In the genomic region with DNA sequence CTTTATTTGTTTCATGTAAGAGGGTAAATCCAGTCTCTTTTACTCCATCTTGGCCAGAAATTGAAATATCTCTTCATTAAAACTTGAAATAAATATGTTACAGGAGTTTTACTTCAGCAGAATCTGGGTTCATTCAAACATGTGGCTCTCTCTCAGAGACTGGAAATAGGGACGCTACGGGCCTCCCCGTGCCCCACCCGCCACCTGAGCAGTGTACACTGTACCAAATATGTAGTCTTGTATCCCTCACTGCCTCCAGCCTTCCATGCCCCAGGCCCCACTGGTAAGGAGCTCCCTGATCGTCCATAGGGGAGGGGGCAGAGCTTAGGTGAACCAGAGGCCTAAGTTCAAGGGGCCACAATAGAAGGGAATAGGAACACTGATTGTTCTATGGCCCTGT, we compare ENCODE assay signal across 22 cellular contexts. TPM values are rescaled to one million over a fixed set of nuclear protein-coding genes. Genes with fewer than 3 reads are reported as not detected.
A peak's percentile ranks its signal among the peaks of the same experiment; 100 is the strongest.
DNase-seq lines count a peak whose midpoint lies in the region; ATAC-seq and TF ChIP-seq lines count a peak whose summit lies in the region.
"Had no signal": no experiment of that assay in that cellular context is flagged by ENCODE, and none has a peak within 500 bp of the region (broad histone marks: within the 10 kb centered on the region; RNA-seq: fewer than 3 reads in every experiment).

No MANE protein-coding gene starts in this region.

- peak overlapping the region; percentile 84; the same call in 1 of the 2 replicates for H3K4me2 ChIP-seq in KMS-11
- peak overlapping the region; percentile 77 for H3K4me2 ChIP-seq in Karpas-422 (ENCODE audit: low read depth, low read length, poor library complexity, severe bottlenecking)
- H3K4me2 ChIP-seq: A549, GM23338 had no signal

- peaks cover 32% of the 10 kb centered on the region for H3K4me1 ChIP-seq in KMS-11 (ENCODE audit: low read depth, poor library complexity, severe bottlenecking)
- H3K4me1 ChIP-seq in Karpas-422 (ENCODE audit: low read length) = peaks cover 35% of the 10 kb centered on the region
- H3K4me1 ChIP-seq in ascending aorta = peaks cover 18 to 46% of the 10 kb centered on the region in 2 donors
- H3K4me1 ChIP-seq in aorta (ENCODE audit: control insufficient read depth in 1 of 2, insufficient read depth in 2 of 2, low read length in 2 of 2) = peaks cover 15 to 18% of the 10 kb centered on the region in 2 donors
- H3K4me1 ChIP-seq: BE2C had no signal

- no peaks in the 10 kb centered on the region for H3K36me3 Mint-ChIP-seq in HFFc6 (ENCODE audit: low read depth)
- peaks cover 4% of the 10 kb centered on the region for H3K36me3 Mint-ChIP-seq in type B pancreatic cell
- H3K36me3 Mint-ChIP-seq: CD14-positive monocyte had no signal

- H3K27ac ChIP-seq in KMS-11 = no peak overlapping the region
- H3K27ac ChIP-seq in Karpas-422 (ENCODE audit: low read length) = no peak overlapping the region
- peak overlapping the region; percentile 82 to 86 for H3K27ac ChIP-seq in ascending aorta
- H3K27ac ChIP-seq in aorta (ENCODE audit: low read depth in 1 of 2, low read length in 2 of 2) = peak overlapping the region; percentile 4 to 30
- H3K27ac ChIP-seq: A549; BLaER1 treated with 17β-estradiol and CSF1 and Interleukin-3, amounts not matched to agents 10 nM and 100 nM had no signal

- TF ChIP-seq CTCF in KMS-11 (conservative IDR thresholded peaks at IDR 0.05; ENCODE audit: low read depth, low read length) (no peak), ascending aorta (IDR thresholded peaks at IDR 0.05) (no peak), HFFc6 (IDR thresholded peaks at IDR 0.05) (no peak), type B pancreatic cell (conservative IDR thresholded peaks at IDR 0.05) (no peak)

- no peak overlapping the region for H3K4me3 ChIP-seq in KMS-11 (IDR thresholded peaks at IDR 0.05; ENCODE audit: insufficient read depth, low read depth, low read length)
- H3K4me3 ChIP-seq in Karpas-422 (ENCODE audit: low read length) = no peak overlapping the region
- no peak overlapping the region for H3K4me3 ChIP-seq in ascending aorta
- H3K4me3 ChIP-seq in aorta (ENCODE audit: low read length in 2 of 2) = no peak overlapping the region
- H3K4me3 ChIP-seq: A549; BLaER1 treated with 17β-estradiol and CSF1 and Interleukin-3, amounts not matched to agents 10 nM and 100 nM; GM23338 had no signal

- H3K4me3 Mint-ChIP-seq in HFFc6 (no peak overlapping the region), type B pancreatic cell (no peak overlapping the region)
- H3K4me3 Mint-ChIP-seq: CD14-positive monocyte, GM23338, H9 had no signal

- ATAC-seq in aorta (ENCODE audit: low FRiP score) = no peak
- no peak for ATAC-seq in esophagus mucosa
- ATAC-seq: A549, GM23338 had no signal

- WGBS in aorta, 2 donors = 88 to 93% methylated on average over 5 of the region's 5 CpGs

- no peak overlapping the region for H2AFZ ChIP-seq in KMS-11 (ENCODE audit: low read depth)
- no peak overlapping the region for H2AFZ ChIP-seq in Karpas-422 (ENCODE audit: low read length)
- H2AFZ ChIP-seq: GM23338 had no signal

- H3K9ac ChIP-seq in KMS-11 (no peak overlapping the region), Karpas-422 (ENCODE audit: low read length) (no peak overlapping the region)
- H3K9ac ChIP-seq: BLaER1 treated with 17β-estradiol and CSF1 and Interleukin-3, amounts not matched to agents 10 nM and 100 nM had no signal

- H3K36me3 ChIP-seq in KMS-11 (ENCODE audit: insufficient read depth) (no peaks in the 10 kb centered on the region), Karpas-422 (ENCODE audit: insufficient read depth, low read length) (no peaks in the 10 kb centered on the region), ascending aorta (no peaks in the 10 kb centered on the region), aorta (ENCODE audit: control insufficient read depth in 1 of 2, insufficient read depth in 2 of 2, low read length in 1 of 2) (no peaks in the 10 kb centered on the region)
- H3K36me3 ChIP-seq: BE2C; BLaER1 treated with 17β-estradiol and CSF1 and Interleukin-3, amounts not matched to agents 10 nM and 100 nM had no signal

- peaks cover 41% of the 10 kb centered on the region for H3K4me1 Mint-ChIP-seq in HFFc6 (ENCODE audit: low read depth)
- H3K4me1 Mint-ChIP-seq in type B pancreatic cell (ENCODE audit: unreplicated experiment) = peaks cover 6% of the 10 kb centered on the region

- H4K20me1 ChIP-seq in KMS-11 (ENCODE audit: insufficient read depth) = no peaks in the 10 kb centered on the region
- no peaks in the 10 kb centered on the region for H4K20me1 ChIP-seq in Karpas-422 (ENCODE audit: insufficient read depth, low read depth, low read length)
- H4K20me1 ChIP-seq: BLaER1 treated with 17β-estradiol and CSF1 and Interleukin-3, amounts not matched to agents 10 nM and 100 nM had no signal

- no peak overlapping the region for H3K27ac Mint-ChIP-seq in HFFc6
- no peak overlapping the region for H3K27ac Mint-ChIP-seq in type B pancreatic cell
- H3K27ac Mint-ChIP-seq: CD14-positive monocyte, GM23338, H9 had no signal

- no peaks in the 10 kb centered on the region for H3K9me2 ChIP-seq in Karpas-422 (replicated peaks; ENCODE audit: insufficient read depth, low read length)

- no peak for DNase-seq in Karpas-422
- no peak for DNase-seq in ascending aorta (ENCODE audit: low spot score in 2 of 2)
- DNase-seq in aorta = no peak
- DNase-seq in HFFc6 = no peak
- no peak for DNase-seq in type B pancreatic cell (ENCODE audit: extremely low spot score, unreplicated experiment)
- DNase-seq: 8988T; ACHN; AML-193; BE2C; Calu3; CD4-positive, alpha-beta T cell; COR-L47; DMS53; DMS79 treated with DMSO at 0.1 percent for 48 hours; GF-D8; H9 had no signal

- H3K9me3 ChIP-seq in Karpas-422 (ENCODE audit: low read length) (no peaks in the 10 kb centered on the region), ascending aorta (peaks cover 0 to 2% of the 10 kb centered on the region in 2 donors), aorta (ENCODE audit: control insufficient read depth, low read length) (no peaks in the 10 kb centered on the region)
- H3K9me3 ChIP-seq: A549, BE2C had no signal

- H3K9me3 Mint-ChIP-seq in HFFc6 (no peaks in the 10 kb centered on the region), type B pancreatic cell (peaks cover 9% of the 10 kb centered on the region)
- H3K9me3 Mint-ChIP-seq: CD4-positive, alpha-beta T cell; GM23338 had no signal

- intact Hi-C loops in ascending aorta (cut with DNase I) = loop anchor here (5.0 kb wide), 1 partner anchor 126 kb away; no protein-coding TSS in a partner anchor
- intact Hi-C loops in aorta (cut with DNase I) = loop anchor here in 1 of 2 donors (5.0 to 10.0 kb wide), 2 partner anchors 128 to 171 kb away; partner anchors contain the start of gene ST6GAL1

- H3K27me3 Mint-ChIP-seq in HFFc6 (ENCODE audit: insufficient read depth) = peaks cover 2% of the 10 kb centered on the region; the same call in 1 of the 2 replicates
- no peaks in the 10 kb centered on the region for H3K27me3 Mint-ChIP-seq in type B pancreatic cell
- H3K27me3 Mint-ChIP-seq: CD4-positive, alpha-beta T cell had no signal

- H3K79me2 ChIP-seq in KMS-11 (ENCODE audit: insufficient read depth, low read depth) = no peaks in the 10 kb centered on the region
- H3K79me2 ChIP-seq in Karpas-422 (ENCODE audit: low read length) = peaks cover 5% of the 10 kb centered on the region; the same call in 1 of the 2 replicates

- no peaks in the 10 kb centered on the region for H3K27me3 ChIP-seq in KMS-11 (ENCODE audit: insufficient read depth, low read depth)
- no peaks in the 10 kb centered on the region for H3K27me3 ChIP-seq in Karpas-422 (ENCODE audit: low read length)
- H3K27me3 ChIP-seq in ascending aorta = no peaks in the 10 kb centered on the region
- H3K27me3 ChIP-seq in aorta (ENCODE audit: control insufficient read depth in 1 of 2, insufficient read depth in 2 of 2, low read length in 1 of 2) = no peaks in the 10 kb centered on the region
- H3K27me3 ChIP-seq: BE2C; BLaER1 treated with 17β-estradiol and CSF1 and Interleukin-3, amounts not matched to agents 10 nM and 100 nM had no signal

RNA-seq across cellular contexts. Expression of gene RPL39L, which starts 36.0 kb away (rescaled TPM):
- 142 and 236 TPM in 2 replicates for total RNA-seq in Karpas-422 (2014; rRNA removed; shearing (Covaris generic); ENCODE audit: low replicate concordance)
- total RNA-seq in ascending aorta = 3.1 TPM
- 10 to 100 TPM in 1 of 2 donors, 1 to 10 TPM in 1; 10.0 to 10.5 TPM for total RNA-seq in aorta
- 10 to 100 TPM; 35.0 to 51.5 TPM for polyA plus RNA-seq in aorta
- total RNA-seq in HFFc6 (2021; fragmentation: NEBNext Ultra II Directional; extraction: Animal tissue kit (Norgen Biotek cat#: 25700)) = 10 to 100 TPM in 5 of 6 experiments, 1 to 10 TPM in 1; 6.5 to 20.0 (median 18.0) TPM
- 8.4 and 14.9 TPM in 2 replicates for total RNA-seq in type B pancreatic cell (ENCODE audit: low replicate concordance)
- 12.0 TPM for total RNA-seq in esophagus mucosa

Comparison
In these comparisons a context has a peak if more than half of its experiments do, and no peak if none do; other contexts are left out.
1. H3K27ac ChIP-seq: peak in ascending aorta (2 of 2) and aorta (2 of 2); none in KMS-11 (single experiment) and Karpas-422 (single experiment).